Comparison of ENCODE assay signal across 8 cellular contexts in genomic region chr21:36330904-36331303, GRCh38. TPM values are rescaled to one million over a fixed set of nuclear protein-coding genes. Genes with fewer than 3 reads are reported as not detected.
DNase-seq lines count a peak whose midpoint lies in the region; ATAC-seq and TF ChIP-seq lines count a peak whose summit lies in the region.

No MANE protein-coding gene starts in this region.

- H3K27ac Mint-ChIP-seq in stimulated activated naive CD8-positive, alpha-beta T cell treated with anti-CD3 and anti-CD28 coated beads, Interleukin-15, Interleukin-2, amounts not matched to agents 100 ng/mL and 50 ng/mL, for 24 hours, result peak overlapping the region; percentile 10

- no peak overlapping the region for H3K27ac ChIP-seq in left lung

- peaks cover 21% of the 10 kb centered on the region for H3K36me3 Mint-ChIP-seq in stimulated activated naive CD8-positive, alpha-beta T cell treated with anti-CD3 and anti-CD28 coated beads, Interleukin-15, Interleukin-2, amounts not matched to agents 100 ng/mL and 50 ng/mL, for 24 hours (ENCODE audit: low read depth)

- H3K4me3 Mint-ChIP-seq in stimulated activated naive CD8-positive, alpha-beta T cell treated with anti-CD3 and anti-CD28 coated beads, Interleukin-15, Interleukin-2, amounts not matched to agents 100 ng/mL and 50 ng/mL, for 24 hours, result no peak overlapping the region

- peak; percentile 79 for TF ChIP-seq CTCF in GM10266 (IDR thresholded peaks at IDR 0.05; ENCODE audit: control insufficient read depth, insufficient read depth, low read depth, missing control alignments)
- TF ChIP-seq CTCF in left lung (IDR thresholded peaks at IDR 0.05), result peak; percentile 61 to 64

- peaks cover 58% of the 10 kb centered on the region for H3K4me1 Mint-ChIP-seq in stimulated activated naive CD8-positive, alpha-beta T cell treated with anti-CD3 and anti-CD28 coated beads, Interleukin-15, Interleukin-2, amounts not matched to agents 100 ng/mL and 50 ng/mL, for 24 hours (ENCODE audit: low read depth)

- H3K9me3 ChIP-seq in MG63 (no peaks in the 10 kb centered on the region), left lung (no peaks in the 10 kb centered on the region)

- H3K36me3 ChIP-seq in MG63 (peaks cover 15% of the 10 kb centered on the region), left lung (peaks cover 0 to 47% of the 10 kb centered on the region in 2 donors)

- peak; percentile 11 for DNase-seq in 8988T
- DNase-seq in GM10266 (ENCODE audit: extremely low spot score), result peak; percentile 53
- peak; percentile 21 for DNase-seq in MG63
- DNase-seq in T-helper 2 cell, result peak in 4 of 5 experiments; percentile 16 to 67 (median 22)
- peak; percentile 49 for DNase-seq in central memory CD4-positive, alpha-beta T cell
- no peak for DNase-seq in left lung

- H3K9me3 Mint-ChIP-seq in stimulated activated naive CD8-positive, alpha-beta T cell treated with anti-CD3 and anti-CD28 coated beads, Interleukin-15, Interleukin-2, amounts not matched to agents 100 ng/mL and 50 ng/mL, for 24 hours, result no peaks in the 10 kb centered on the region

- ATAC-seq in left lung (peak; percentile 93), GM19395 (IDR thresholded peaks at IDR 0.05; ENCODE audit: unreplicated experiment) (no peak)

- H3K27me3 Mint-ChIP-seq in stimulated activated naive CD8-positive, alpha-beta T cell treated with anti-CD3 and anti-CD28 coated beads, Interleukin-15, Interleukin-2, amounts not matched to agents 100 ng/mL and 50 ng/mL, for 24 hours, result no peaks in the 10 kb centered on the region

- H3K4me1 ChIP-seq in left lung, result peaks cover 0 to 67% of the 10 kb centered on the region in 2 donors

- intact Hi-C loops in left lung (cut with DNase I), result loop anchor here in 1 of 2 donors (10.0 kb wide), 1 partner anchor 186 kb away; no protein-coding TSS in a partner anchor

- H3K27me3 ChIP-seq in MG63 (no peaks in the 10 kb centered on the region), left lung (no peaks in the 10 kb centered on the region)

- no peak overlapping the region for H3K4me3 ChIP-seq in MG63
- no peak overlapping the region for H3K4me3 ChIP-seq in left lung

RNA-seq across cellular contexts. Expression of gene MORC3, which starts 10.9 kb away (rescaled TPM):
- 21.7 and 23.6 TPM in 2 replicates for total RNA-seq in MG63 (2014; rRNA removed; shearing (Covaris generic); ENCODE audit: low replicate concordance)
- 10 to 100 TPM; 25.6 to 37.7 TPM for total RNA-seq in left lung

RNA-seq across cellular contexts. Expression of gene CHAF1B, which starts 54.3 kb away (rescaled TPM):
- total RNA-seq in MG63 (2014; rRNA removed; shearing (Covaris generic); ENCODE audit: low replicate concordance), result 4.9 and 11.6 TPM in 2 replicates
- total RNA-seq in left lung, result 1 to 10 TPM; 4.1 to 6.6 TPM

Comparison
In these comparisons a context has a peak if more than half of its experiments do, and no peak if none do; other contexts are left out.
1. DNase-seq: peak in 8988T (single experiment), GM10266 (single experiment), MG63 (single experiment), T-helper 2 cell (4 of 5) and central memory CD4-positive, alpha-beta T cell (single experiment); none in left lung (0 of 2).